Comparison of ENCODE assay signal across 26 cellular contexts in the genomic region with DNA sequence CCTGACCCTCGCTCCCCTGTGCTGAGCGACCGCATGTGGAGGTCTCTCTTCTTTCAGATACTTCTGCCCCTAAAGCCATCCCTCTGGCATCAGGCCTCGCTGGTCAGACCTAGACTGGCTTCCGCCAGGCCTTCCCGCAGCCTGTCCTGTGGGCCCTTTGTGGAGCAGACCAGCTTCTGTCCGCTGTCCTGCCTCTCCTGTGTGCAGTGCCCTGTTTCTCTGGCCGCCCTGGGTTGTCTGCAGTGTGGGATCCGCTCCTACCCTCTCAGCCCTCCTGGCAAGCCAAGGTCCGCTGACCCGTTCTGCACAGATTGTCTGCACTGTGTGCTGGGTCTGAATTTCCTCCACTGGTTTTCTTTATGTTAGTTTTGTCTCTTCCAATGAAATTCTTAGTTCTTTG. TPM values are rescaled to one million over a fixed set of nuclear protein-coding genes. Genes with fewer than 3 reads are reported as not detected.
"Had no signal": no experiment of that assay in that cellular context is flagged by ENCODE, and none has a peak within 500 bp of the region (broad histone marks: within the 10 kb centered on the region; RNA-seq: fewer than 3 reads in every experiment).

No MANE protein-coding gene starts in this region.

- ATAC-seq: left ventricle myocardium superior; lower lobe of right lung; naive thymus-derived CD8-positive, alpha-beta T cell; pancreas; sciatic nerve had no signal

- H3K27ac ChIP-seq: dorsolateral prefrontal cortex, lower lobe of right lung, pancreas, stomach, thyroid gland had no signal

- H3K9me3 Mint-ChIP-seq: endodermal cell; naive thymus-derived CD8-positive, alpha-beta T cell; type B pancreatic cell had no signal

- H3K4me3 ChIP-seq: dorsolateral prefrontal cortex, esophagus squamous epithelium, lower lobe of right lung, pancreas, smooth muscle cell, stomach, thyroid gland had no signal

- H3K4me3 Mint-ChIP-seq: endodermal cell; naive thymus-derived CD8-positive, alpha-beta T cell; type B pancreatic cell had no signal

- DNase-seq: dorsolateral prefrontal cortex; effector CD4-positive, alpha-beta T cell; endodermal cell; esophagus squamous epithelium; foreskin melanocyte; glutamatergic neuron; hypothalamus; left ventricle myocardium superior; lower lobe of right lung; naive thymus-derived CD8-positive, alpha-beta T cell; occipital lobe; retina; stimulated activated CD4-positive, alpha-beta T cell treated with anti-CD3 and anti-CD28 coated beads, Interleukin-12 subunit alpha, Interleukin-12 subunit beta, amount 100 ng/mL, for 4 hours; stimulated activated CD4-positive, alpha-beta T cell treated with anti-CD3 and anti-CD28 coated beads, Interleukin-1b, Interleukin-23, amount 100 ng/mL, for 48 hours; stimulated activated CD4-positive, alpha-beta T cell treated with anti-CD3 and anti-CD28 coated beads, Interleukin-4, amount 100 ng/mL, for 1 hour; stimulated activated CD8-positive, alpha-beta memory T cell treated with anti-CD3 and anti-CD28 coated beads, Interleukin-4, amount 100 ng/mL, for 48 hours; stimulated activated naive CD4-positive, alpha-beta T cell; stomach; thyroid gland had no signal

- H3K9me3 ChIP-seq: esophagus squamous epithelium, lower lobe of right lung, pancreas, stomach, thyroid gland had no signal

- H3K27me3 ChIP-seq: dorsolateral prefrontal cortex, esophagus squamous epithelium, pancreas, stomach, thyroid gland had no signal

- H3K4me1 Mint-ChIP-seq: endodermal cell; naive thymus-derived CD8-positive, alpha-beta T cell had no signal

- H3K4me2 ChIP-seq: smooth muscle cell had no signal

- H3K27ac Mint-ChIP-seq: endodermal cell, type B pancreatic cell had no signal

- H3K27me3 Mint-ChIP-seq: naive thymus-derived CD8-positive, alpha-beta T cell; type B pancreatic cell had no signal

- H3K4me1 ChIP-seq: esophagus squamous epithelium, lower lobe of right lung, pancreas, stomach, thyroid gland had no signal

- FAIRE-seq: colon, endothelial cell of umbilical vein, keratinocyte, pancreas had no signal

RNA-seq across cellular contexts. Expression of a gene that starts 25.9 kb away (rescaled TPM):
- polyA plus RNA-seq: naive thymus-derived CD8-positive, alpha-beta T cell had no signal
